In the genomic region with DNA sequence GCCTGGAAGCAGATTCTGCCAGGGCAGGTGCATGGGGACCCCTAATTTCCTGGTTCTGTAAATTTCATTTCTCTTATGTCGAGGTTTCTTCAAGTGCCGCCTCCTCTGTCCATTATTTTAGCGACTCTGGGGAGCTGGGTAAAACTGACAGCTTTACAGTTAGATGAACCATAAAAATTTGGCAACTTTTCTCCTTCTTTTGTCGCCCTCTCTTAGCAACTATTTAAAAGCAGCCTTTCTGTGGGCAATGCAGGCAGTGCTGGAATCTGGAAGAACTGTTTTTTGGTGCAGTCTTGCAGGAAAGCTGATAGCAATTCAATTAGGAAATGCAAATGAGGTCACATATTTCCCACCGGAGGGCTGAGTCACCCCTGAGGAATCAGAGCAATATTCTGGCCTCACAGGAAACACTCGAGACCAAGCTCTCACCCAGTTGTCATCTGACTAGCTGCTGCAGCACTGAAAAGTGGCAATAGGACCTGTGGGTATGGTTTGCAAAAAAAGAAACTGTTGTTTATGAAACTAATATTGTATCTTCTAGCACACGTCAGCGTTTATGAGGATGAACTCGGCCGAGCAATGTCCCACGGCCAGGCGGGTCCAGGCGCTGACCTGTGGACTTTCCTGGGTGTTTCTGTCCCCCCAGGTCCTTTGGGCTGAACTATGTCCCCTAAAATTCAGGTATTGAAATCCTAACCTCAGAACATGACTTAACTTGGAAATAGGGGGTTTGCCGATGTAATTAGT, we compare ENCODE assay signal across 15 cellular contexts.
A peak's percentile ranks its signal among the peaks of the same experiment; 100 is the strongest.
DNase-seq lines count a peak whose midpoint lies in the region; ATAC-seq, FAIRE-seq and TF ChIP-seq lines count a peak whose summit lies in the region.
"Had no signal": no experiment of that assay in that cellular context is flagged by ENCODE, and none has a peak within 500 bp of the region (broad histone marks: within the 10 kb centered on the region; RNA-seq: fewer than 3 reads in every experiment).

No MANE protein-coding gene starts in this region.

- H3K9me3 Mint-ChIP-seq in CD4-positive, alpha-beta memory T cell: peaks cover 0 to 16% (median 7%) of the 10 kb centered on the region in 8 donors

- no peaks in the 10 kb centered on the region for H3K36me3 ChIP-seq in CD4-positive, alpha-beta memory T cell (ENCODE audit: insufficient read depth, low read length)
- H3K36me3 ChIP-seq: thoracic aorta had no signal

- no peaks in the 10 kb centered on the region for H3K4me1 ChIP-seq in foreskin keratinocyte
- no peaks in the 10 kb centered on the region for H3K4me1 ChIP-seq in CD4-positive, alpha-beta memory T cell (ENCODE audit: insufficient read depth, low read length)

- TF ChIP-seq CTCF in foreskin keratinocyte (conservative IDR thresholded peaks at IDR 0.05): no peak
- TF ChIP-seq CTCF in retinal pigment epithelial cell (conservative IDR thresholded peaks at IDR 0.05; ENCODE audit: low read depth, low read length): no peak
- no peak for TF ChIP-seq CTCF in lower leg skin (IDR thresholded peaks at IDR 0.05)

- H3K27ac Mint-ChIP-seq in CD4-positive, alpha-beta memory T cell: no peak overlapping the region
- H3K27ac Mint-ChIP-seq: activated T-cell treated with anti-CD3 and anti-CD28 coated beads, Interleukin-2, amount 50 U/mL, for 24 hours had no signal

- WGBS in lower leg skin, 2 donors: 46 to 57% methylated on average over 14 of the region's 14 CpGs

- H3K36me3 Mint-ChIP-seq in CD4-positive, alpha-beta memory T cell: no peaks in the 10 kb centered on the region

- H3K4me3 ChIP-seq in retinal pigment epithelial cell (ENCODE audit: low read length) (no peak overlapping the region), lower leg skin (ENCODE audit: low read depth, poor library complexity, severe bottlenecking) (no peak overlapping the region)
- no peak overlapping the region for H3K4me3 ChIP-seq in CD4-positive, alpha-beta memory T cell (ENCODE audit: low read length in 2 of 2)
- H3K4me3 ChIP-seq: thoracic aorta had no signal

- CTCF ChIA-PET in CD4-positive, alpha-beta memory T cell (lab: Charles Lee; ENCODE audit: partially characterized antibody): no interaction called here

- no peaks in the 10 kb centered on the region for H3K27me3 ChIP-seq in foreskin keratinocyte
- no peaks in the 10 kb centered on the region for H3K27me3 ChIP-seq in CD4-positive, alpha-beta memory T cell (ENCODE audit: insufficient read depth, low read length)

- no peak for FAIRE-seq in GM19239 (lab: Jason Lieb, UNC)

- TF ChIP-seq POLR2A in lower leg skin (IDR thresholded peaks at IDR 0.05): no peak

- no peaks in the 10 kb centered on the region for H3K9me3 ChIP-seq in CD4-positive, alpha-beta memory T cell (ENCODE audit: control insufficient read depth in 1 of 2, low read length in 2 of 2)

- intact Hi-C loops in CD4-positive, alpha-beta memory T cell (cut with micrococcal nuclease): no loop called here
- intact Hi-C loops in lower leg skin (cut with DNase I; ENCODE audit: low total_unique reads): no loop called here

- no peaks in the 10 kb centered on the region for H3K4me1 Mint-ChIP-seq in CD4-positive, alpha-beta memory T cell

- POLR2A ChIA-PET in CD4-positive, alpha-beta memory T cell (lab: Charles Lee; ENCODE audit: partially characterized antibody): no interaction called here

- no peak overlapping the region for H3K27ac ChIP-seq in foreskin keratinocyte
- no peak overlapping the region for H3K27ac ChIP-seq in CD4-positive, alpha-beta memory T cell (ENCODE audit: low read depth, low read length)
- H3K27ac ChIP-seq: thoracic aorta had no signal

- peaks cover 3 to 4% of the 10 kb centered on the region in 2 donors for H3K27me3 Mint-ChIP-seq in CD4-positive, alpha-beta memory T cell
- H3K27me3 Mint-ChIP-seq: activated T-cell treated with anti-CD3 and anti-CD28 coated beads, Interleukin-2, amount 50 U/mL, for 24 hours had no signal

- peak; percentile 90 for DNase-seq in GM03348 (ENCODE audit: low spot score)
- DNase-seq in SW 1271 (lab: John Stamatoyannopoulos, UW): peak; percentile 22 to 50
- DNase-seq in foreskin keratinocyte: peak; percentile 15 to 32
- DNase-seq in retinal pigment epithelial cell (ENCODE audit: low read depth): peak; percentile 55
- no peak for DNase-seq in CD4-positive, alpha-beta memory T cell
- DNase-seq in lower leg skin (ENCODE audit: low spot score in 2 of 2): no peak
- no peak for DNase-seq in GM19239 (ENCODE audit: insufficient read length, low spot score)
- DNase-seq: activated T-cell treated with anti-CD3 and anti-CD28 coated beads, Interleukin-2, amount 50 U/mL, for 24 hours; cerebellar nuclear complex; H7; hippocampal formation; NCI-H1092 treated with DMSO at 0.1 percent for 48 hours; stimulated activated CD4-positive, alpha-beta T cell treated with anti-CD3 and anti-CD28 coated beads, Interleukin-2, amount 100 ng/mL, for 48 hours had no signal

- ATAC-seq in foreskin keratinocyte (peak; percentile 33), GM21423 (IDR thresholded peaks at IDR 0.05; ENCODE audit: unreplicated experiment) (no peak)

- no peak overlapping the region for H3K4me3 Mint-ChIP-seq in CD4-positive, alpha-beta memory T cell
- H3K4me3 Mint-ChIP-seq: activated T-cell treated with anti-CD3 and anti-CD28 coated beads, Interleukin-2, amount 50 U/mL, for 24 hours had no signal

Comparison
In these comparisons a context has a peak if more than half of its experiments do, and no peak if none do; other contexts are left out.
1. DNase-seq: peak in GM03348 (single experiment), SW 1271 (2 of 2), foreskin keratinocyte (2 of 2) and retinal pigment epithelial cell (single experiment); none in CD4-positive, alpha-beta memory T cell (0 of 5), lower leg skin (0 of 2) and GM19239 (single experiment).